ENCODE assay signal across 1 cellular context in the genomic region with DNA sequence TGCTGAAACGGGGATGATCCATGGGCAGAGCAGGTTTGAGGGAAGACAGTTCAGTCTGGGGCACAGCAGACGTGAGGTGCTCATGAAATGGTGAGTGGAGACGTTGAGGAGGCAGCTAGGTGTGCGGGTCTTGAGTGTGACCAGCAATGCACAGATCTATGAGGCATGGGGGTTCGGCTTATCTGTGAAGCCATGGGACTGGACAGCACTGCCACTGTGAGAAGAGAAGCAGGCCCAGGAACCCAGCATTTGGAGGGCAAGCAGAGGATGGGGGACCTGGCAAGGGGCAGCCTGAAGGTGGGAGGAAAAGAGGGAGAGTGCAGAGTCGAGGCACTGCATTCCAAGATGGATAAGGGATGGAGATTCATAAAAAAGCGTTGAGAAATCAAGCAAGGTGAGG.
TF ChIP-seq lines count a peak whose summit lies in the region.

No MANE protein-coding gene starts in this region.

TF ChIP-seq in HepG2, 621 proteins besides CTCF, POLR2A, EP300 and RAD21:
- TF ChIP-seq ZMYM2 (CRISPR knock-in tag; IDR thresholded peaks at IDR 0.05) (no peak), ZNF652 (CRISPR knock-in tag; IDR thresholded peaks at IDR 0.05; ENCODE audit: borderline replicate concordance, low read depth) (no peak), HIVEP1 (CRISPR knock-in tag; IDR thresholded peaks at IDR 0.05) (no peak), ZNF562 (CRISPR knock-in tag; IDR thresholded peaks at IDR 0.05; ENCODE audit: borderline replicate concordance) (no peak), TIGD3 (CRISPR knock-in tag; IDR thresholded peaks at IDR 0.05; ENCODE audit: borderline replicate concordance) (no peak), CSRNP1 (CRISPR knock-in tag; IDR thresholded peaks at IDR 0.05) (no peak), ZNF337 (CRISPR knock-in tag; IDR thresholded peaks at IDR 0.05; ENCODE audit: borderline replicate concordance, low read depth) (no peak), ZNF276 (CRISPR knock-in tag; IDR thresholded peaks at IDR 0.05; ENCODE audit: low read depth) (no peak), ZZZ3 (CRISPR knock-in tag; IDR thresholded peaks at IDR 0.05; ENCODE audit: borderline replicate concordance) (no peak), MAFF (IDR thresholded peaks at IDR 0.05; ENCODE audit: low read depth, low read length) (no peak), MXD1 (CRISPR knock-in tag; IDR thresholded peaks at IDR 0.05) (no peak), NAIF1 (CRISPR knock-in tag; IDR thresholded peaks at IDR 0.05; ENCODE audit: borderline replicate concordance) (no peak), STAT5B (CRISPR knock-in tag; IDR thresholded peaks at IDR 0.05) (no peak), DMAP1 (CRISPR knock-in tag; IDR thresholded peaks at IDR 0.05) (no peak), GZF1 (CRISPR knock-in tag; IDR thresholded peaks at IDR 0.05) (no peak)
- TF ChIP-seq, protein P1, sequence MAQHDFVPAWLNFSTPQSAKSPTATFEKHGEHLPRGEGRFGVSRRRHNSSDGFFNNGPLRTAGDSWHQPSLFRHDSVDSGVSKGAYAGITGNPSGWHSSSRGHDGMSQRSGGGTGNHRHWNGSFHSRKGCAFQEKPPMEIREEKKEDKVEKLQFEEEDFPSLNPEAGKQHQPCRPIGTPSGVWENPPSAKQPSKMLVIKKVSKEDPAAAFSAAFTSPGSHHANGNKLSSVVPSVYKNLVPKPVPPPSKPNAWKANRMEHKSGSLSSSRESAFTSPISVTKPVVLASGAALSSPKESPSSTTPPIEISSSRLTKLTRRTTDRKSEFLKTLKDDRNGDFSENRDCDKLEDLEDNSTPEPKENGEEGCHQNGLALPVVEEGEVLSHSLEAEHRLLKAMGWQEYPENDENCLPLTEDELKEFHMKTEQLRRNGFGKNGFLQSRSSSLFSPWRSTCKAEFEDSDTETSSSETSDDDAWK (CRISPR knock-in tag; IDR thresholded peaks at IDR 0.05): no peak
